ENCODE assay signal across 1 cellular context in the genomic region with DNA sequence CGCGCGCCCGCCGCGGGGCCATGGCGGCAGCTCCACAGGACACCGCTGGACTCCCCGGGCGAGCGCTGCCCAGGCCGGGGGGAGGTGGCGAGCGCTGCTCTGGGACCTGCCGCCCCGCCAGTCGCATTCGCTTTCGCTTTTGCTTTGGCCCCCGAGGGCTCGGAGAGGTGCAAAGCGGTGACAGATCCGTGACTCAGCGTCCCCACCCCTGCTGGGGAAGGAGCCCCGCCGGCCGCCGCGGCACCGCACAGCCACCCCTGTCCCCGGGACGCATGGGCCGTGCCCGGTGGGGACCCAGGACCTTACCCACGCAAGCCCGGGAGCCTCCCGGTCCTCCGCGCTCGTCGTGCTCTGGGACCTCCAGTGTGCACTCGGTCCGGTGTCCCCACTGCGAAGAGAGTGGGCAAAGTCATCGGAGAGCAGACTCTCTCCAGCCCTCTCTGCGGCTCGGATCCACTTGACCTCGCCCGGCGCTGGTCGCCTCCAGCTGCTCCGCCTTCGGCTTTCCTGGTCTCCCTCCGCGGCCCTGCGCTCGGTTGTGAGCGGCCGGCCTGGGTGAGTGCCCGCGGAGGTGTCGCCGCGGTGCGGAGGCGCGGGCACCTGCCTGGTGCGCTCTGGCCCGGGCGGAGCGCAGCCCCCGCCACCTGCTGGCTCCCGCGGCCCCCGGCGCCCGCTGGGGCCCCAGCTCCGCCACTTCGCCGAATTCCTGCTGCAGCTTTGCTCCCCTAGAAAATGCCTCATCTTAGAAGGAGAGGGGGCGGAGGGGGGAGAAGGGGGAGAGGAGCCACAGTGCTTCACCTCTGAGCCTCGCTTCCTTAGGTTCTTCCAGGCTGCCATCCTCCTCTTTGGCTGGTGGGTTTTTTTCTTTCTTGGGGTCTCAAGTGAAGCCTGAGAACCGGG.
TF ChIP-seq lines count a peak whose summit lies in the region.

IL15RA (minus strand) TSS at position 73 of the 900 bp plus-strand sequence; CDS start at position 22, 51 bp downstream.

TF ChIP-seq in K562, 482 proteins besides CTCF, POLR2A, EP300 and RAD21 (continued from another document and continues in another):
- TF ChIP-seq MGA (IDR thresholded peaks at IDR 0.05) (peak; percentile 36; the same call in 1 of the 2 replicates), TOE1 (IDR thresholded peaks at IDR 0.05; ENCODE audit: borderline replicate concordance) (peak; percentile 55; the same call in 1 of the 2 replicates), TOE1 (CRISPR knock-in tag; IDR thresholded peaks at IDR 0.05; ENCODE audit: borderline replicate concordance, low read depth) (0 out of 2 replicates have a peak, but pooled peaks have one; percentile 44), STAG1 (CRISPR knock-in tag; IDR thresholded peaks at IDR 0.05; ENCODE audit: borderline replicate concordance) (0 out of 2 replicates have a peak, but pooled peaks have one; percentile 24), ZKSCAN3 (CRISPR knock-in tag; IDR thresholded peaks at IDR 0.05) (no peak), ZBTB7A (IDR thresholded peaks at IDR 0.05; ENCODE audit: borderline replicate concordance, control insufficient read depth, low read depth, low read length) (peak; percentile 82), ZNF3 (CRISPR knock-in tag; IDR thresholded peaks at IDR 0.05) (no peak), RBM15 (IDR thresholded peaks at IDR 0.05; ENCODE audit: insufficient read depth, low read length) (0 out of 2 replicates have a peak, but pooled peaks have one; percentile 36), SMAD4 (CRISPR knock-in tag; conservative IDR thresholded peaks at IDR 0.05) (peak; percentile 35; the same call in 1 of the 2 replicates), ZNF165 (CRISPR knock-in tag; IDR thresholded peaks at IDR 0.05; ENCODE audit: borderline replicate concordance) (no peak), SIN3B (IDR thresholded peaks at IDR 0.05; ENCODE audit: low read depth) (peak; percentile 10; the same call in 1 of the 2 replicates), POLR2H (tag; IDR thresholded peaks at IDR 0.05; ENCODE audit: low read depth) (no peak), PBX2 (CRISPR knock-in tag; IDR thresholded peaks at IDR 0.05; ENCODE audit: low read depth) (no peak; the same call in 1 of the 2 replicates), PBX2 (tag; conservative IDR thresholded peaks at IDR 0.05; ENCODE audit: low read depth) (peak; percentile 49), EGR1 (conservative IDR thresholded peaks at IDR 0.05) (0 out of 2 replicates have a peak, but pooled peaks have one; percentile 14), ZNF384 (IDR thresholded peaks at IDR 0.05; ENCODE audit: low read depth, low read length) (no peak), ZNF431 (CRISPR knock-in tag; IDR thresholded peaks at IDR 0.05) (no peak; the same call in 1 of the 2 replicates), ARID1B (IDR thresholded peaks at IDR 0.05) (peak; percentile 71), ZFX (CRISPR knock-in tag; IDR thresholded peaks at IDR 0.05) (peak; percentile 78), MLLT1 (IDR thresholded peaks at IDR 0.05) (peak; percentile 54 to 58; a peak in 1 of 4 replicates), NR2C2 (CRISPR knock-in tag; IDR thresholded peaks at IDR 0.05) (peak; percentile 22; the same call in 1 of the 2 replicates), NR2C2 (tag; IDR thresholded peaks at IDR 0.05) (0 out of 2 replicates have a peak, but pooled peaks have one; percentile 33), ZNF316 (IDR thresholded peaks at IDR 0.05) (peak; percentile 88), NONO (IDR thresholded peaks at IDR 0.05; ENCODE audit: low read depth in 2 of 2, low read length in 1 of 2) (peak in 1 of 2 experiments; percentile 2; a peak in 2 of 4 replicates), ZNF511 (CRISPR knock-in tag; IDR thresholded peaks at IDR 0.05) (peak; percentile 89; the same call in 1 of the 2 replicates), RBM14 (IDR thresholded peaks at IDR 0.05; ENCODE audit: borderline replicate concordance, insufficient read depth, low read depth, low read length) (0 out of 2 replicates have a peak, but pooled peaks have one; percentile 56), VEZF1 (CRISPR knock-in tag; IDR thresholded peaks at IDR 0.05) (peak; percentile 70)
